8 cellular contexts compared by ENCODE assay signal in genomic region chr1:112358798-112359408, GRCh38. TPM values are rescaled to one million over a fixed set of nuclear protein-coding genes. Genes with fewer than 3 reads are reported as not detected.
DNase-seq lines count a peak whose midpoint lies in the region; ATAC-seq lines count a peak whose summit lies in the region.

No MANE protein-coding gene starts in this region.

- peaks cover 79% of the 10 kb centered on the region for H3K27me3 Mint-ChIP-seq in T-helper 17 cell

- peaks cover 5% of the 10 kb centered on the region for H3K36me3 Mint-ChIP-seq in T-helper 17 cell (ENCODE audit: low read depth)

- peaks cover 21% of the 10 kb centered on the region for H3K4me1 Mint-ChIP-seq in T-helper 17 cell

- H3K27ac Mint-ChIP-seq in T-helper 17 cell: no peak overlapping the region

- peak; percentile 68 for ATAC-seq in T-helper 17 cell
- ATAC-seq in left lobe of liver: peak; percentile 92

- peak; percentile 24 for DNase-seq in activated gamma-delta T cell treated with Interleukin-2 at 50 U/mL for 16 hours
- DNase-seq in activated gamma-delta T cell (lab: John Stamatoyannopoulos, UW): no peak
- DNase-seq in HuH-7.5 (ENCODE audit: low spot score): peak; percentile 16
- peak in 2 of 3 donors; percentile 11 to 13 for DNase-seq in T-helper 17 cell
- DNase-seq in cerebellar cortex (ENCODE audit: low spot score): peak; percentile 78
- peak; percentile 65 for DNase-seq in left lobe of liver (ENCODE audit: low spot score)
- peak; percentile 33 for DNase-seq in stimulated activated CD4-positive, alpha-beta T cell treated with anti-CD3 and anti-CD28 coated beads, Interleukin-1b, Interleukin-23, amount 100 ng/mL, for 48 hours
- no peak for DNase-seq in NCI-H1930 (lab: John Stamatoyannopoulos, UW)

- H3K9me3 ChIP-seq in T-helper 17 cell (ENCODE audit: control insufficient read depth, low read length, poor library complexity, severe bottlenecking): no peaks in the 10 kb centered on the region

- no peak overlapping the region for H3K4me3 Mint-ChIP-seq in T-helper 17 cell

RNA-seq across cellular contexts. Expression of gene CTTNBP2NL, which starts 37.1 kb away (rescaled TPM):
- under 1 TPM; 0.45 to 0.91 TPM for total RNA-seq in T-helper 17 cell
- total RNA-seq in left lobe of liver: 4.5 TPM

Comparison
In these comparisons a context has a peak if more than half of its experiments do, and no peak if none do; other contexts are left out.
1. DNase-seq: peak in activated gamma-delta T cell treated with Interleukin-2 at 50 U/mL for 16 hours (single experiment), HuH-7.5 (single experiment), T-helper 17 cell (2 of 3), cerebellar cortex (single experiment), left lobe of liver (single experiment) and stimulated activated CD4-positive, alpha-beta T cell treated with anti-CD3 and anti-CD28 coated beads, Interleukin-1b, Interleukin-23, amount 100 ng/mL, for 48 hours (single experiment); none in activated gamma-delta T cell (single experiment) and NCI-H1930 (0 of 2).